In the genomic region with DNA sequence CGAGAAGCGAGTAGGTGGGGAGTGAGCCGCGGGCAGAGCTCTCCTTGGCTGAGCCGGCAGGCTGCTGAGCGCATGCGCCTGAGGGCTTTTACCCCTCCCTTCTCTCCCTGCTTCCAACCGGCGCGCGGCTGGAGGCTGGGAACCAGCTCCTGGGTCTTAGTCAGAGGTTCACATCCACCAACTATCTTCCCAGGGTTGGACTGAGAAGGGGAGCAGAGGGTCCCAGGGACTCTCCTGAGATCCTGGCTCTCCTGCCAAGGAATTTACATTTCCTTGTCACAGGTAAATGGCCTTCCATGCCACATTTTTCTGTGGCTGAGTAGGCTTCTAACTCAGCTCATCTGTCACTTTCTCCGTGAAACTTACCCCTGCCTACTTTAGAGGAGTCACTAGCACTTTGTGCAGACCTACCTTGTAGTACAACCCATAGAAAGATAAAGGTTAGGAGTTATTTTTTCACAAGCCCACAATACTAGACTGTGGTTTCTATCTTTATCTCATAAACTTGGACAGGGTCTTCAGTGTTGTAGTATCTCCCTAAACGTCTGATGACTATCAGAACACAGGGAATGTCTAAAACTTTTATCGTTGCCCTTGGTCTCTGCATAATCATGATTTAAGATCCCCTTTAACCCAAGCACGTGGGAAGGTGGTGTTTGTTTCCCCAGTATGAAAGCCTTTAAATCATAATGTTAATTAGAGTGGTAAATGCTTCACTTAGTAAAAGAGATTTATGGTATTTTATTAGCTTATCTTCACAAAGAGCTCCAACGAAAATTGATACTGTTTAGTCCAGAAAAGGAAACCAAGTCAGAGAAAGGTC, we compare ENCODE assay signal across 8 cellular contexts. TPM values are rescaled to one million over a fixed set of nuclear protein-coding genes. Genes with fewer than 3 reads are reported as not detected.
A peak's percentile ranks its signal among the peaks of the same experiment; 100 is the strongest.
DNase-seq lines count a peak whose midpoint lies in the region; ATAC-seq and TF ChIP-seq lines count a peak whose summit lies in the region.

No MANE protein-coding gene starts in this region.

- peak overlapping the region; percentile 93 to 98 (median 95) for H3K4me3 Mint-ChIP-seq in immature natural killer cell
- peak overlapping the region; percentile 91 to 94 for H3K4me3 Mint-ChIP-seq in stimulated activated naive CD8-positive, alpha-beta T cell treated with anti-CD3 and anti-CD28 coated beads, Interleukin-15, amount 100 ng/mL, for 72 hours

- H3K27ac Mint-ChIP-seq in immature natural killer cell: peak overlapping the region; percentile 90 to 97 (median 92)
- peak overlapping the region; percentile 79 for H3K27ac Mint-ChIP-seq in stimulated activated naive CD8-positive, alpha-beta T cell treated with anti-CD3 and anti-CD28 coated beads, Interleukin-15, amount 100 ng/mL, for 72 hours

- no peaks in the 10 kb centered on the region for H3K27me3 ChIP-seq in AG04450 (ENCODE audit: control insufficient read depth, insufficient read depth, low read length)
- no peaks in the 10 kb centered on the region for H3K27me3 ChIP-seq in adrenal gland

- DNase-seq in AG04450 (ENCODE audit: low read depth, low spot score) (peak; percentile 96), adrenal gland (peak in 1 of 7 donors; percentile 98), immature natural killer cell (no peak), midbrain (lab: John Stamatoyannopoulos, UW) (no peak)
- DNase-seq in stimulated activated naive CD8-positive, alpha-beta T cell treated with anti-CD3 and anti-CD28 coated beads, Interleukin-15, amount 100 ng/mL, for 72 hours: no peak

- intact Hi-C loops in adrenal gland (cut with DNase I): no loop called here

- POLR2A ChIA-PET in AG04450 (lab: Yijun Ruan, JAX): interaction anchor here (0.6 to 1.6 kb wide), 10 partner anchors 10 to 495 kb away, joined by 3 to 10 read pairs (median 4); no protein-coding TSS in a partner anchor

- peak overlapping the region; percentile 73 for H3K27ac ChIP-seq in AG04450 (ENCODE audit: low read depth, low read length)
- peak overlapping the region; percentile 96 to 98 (median 98) for H3K27ac ChIP-seq in adrenal gland

- H3K36me3 Mint-ChIP-seq in immature natural killer cell: no peaks in the 10 kb centered on the region

- WGBS in adrenal gland, 4 donors: 0 to 2% (median 1%) methylated on average over 6 to 16 of the region's 16 CpGs

- H3K4me1 ChIP-seq in adrenal gland (replicated peaks in 1 of 2): peaks cover 16 to 33% of the 10 kb centered on the region in 2 donors

- TF ChIP-seq CTCF in AG04450 (IDR thresholded peaks at IDR 0.05; ENCODE audit: low read depth, low read length): no peak
- no peak for TF ChIP-seq CTCF in adrenal gland (IDR thresholded peaks at IDR 0.05)

- H3K9me3 ChIP-seq in AG04450 (ENCODE audit: control insufficient read depth, insufficient read depth, low read length): no peaks in the 10 kb centered on the region
- H3K9me3 ChIP-seq in adrenal gland (replicated peaks in 1 of 3): no peaks in the 10 kb centered on the region

- H3K9me3 Mint-ChIP-seq in immature natural killer cell: no peaks in the 10 kb centered on the region
- H3K9me3 Mint-ChIP-seq in stimulated activated naive CD8-positive, alpha-beta T cell treated with anti-CD3 and anti-CD28 coated beads, Interleukin-15, amount 100 ng/mL, for 72 hours: no peaks in the 10 kb centered on the region

- ATAC-seq in GM18861 (IDR thresholded peaks at IDR 0.05; ENCODE audit: unreplicated experiment) (peak; percentile 0), HG03571 (IDR thresholded peaks at IDR 0.05; ENCODE audit: unreplicated experiment) (peak; percentile 1), HG03097 (IDR thresholded peaks at IDR 0.05; ENCODE audit: low FRiP score, unreplicated experiment) (no peak)
- ATAC-seq in stimulated activated naive CD8-positive, alpha-beta T cell treated with anti-CD3 and anti-CD28 coated beads, Interleukin-15, amount 100 ng/mL, for 72 hours: peak; percentile 3

- peak overlapping the region; percentile 78 for H3K4me3 ChIP-seq in AG04450 (ENCODE audit: low read depth, low read length)
- H3K4me3 ChIP-seq in adrenal gland: peak overlapping the region; percentile 6 to 87 (median 66)

- TF ChIP-seq POLR2A in adrenal gland (IDR thresholded peaks at IDR 0.05): no peak

- no peaks in the 10 kb centered on the region for H3K36me3 ChIP-seq in adrenal gland (replicated peaks in 1 of 2)

- H3K4me1 Mint-ChIP-seq in immature natural killer cell: peaks cover 28 to 40% of the 10 kb centered on the region in 2 donors
- peaks cover 56% of the 10 kb centered on the region for H3K4me1 Mint-ChIP-seq in stimulated activated naive CD8-positive, alpha-beta T cell treated with anti-CD3 and anti-CD28 coated beads, Interleukin-15, amount 100 ng/mL, for 72 hours

- CTCF ChIA-PET in AG04450 (lab: Charles Lee): interaction anchor here (0.6 to 1.0 kb wide), 6 partner anchors 98 to 699 kb away, joined by 3 to 5 read pairs (median 4); no protein-coding TSS in a partner anchor

- peaks cover 2 to 11% (median 3%) of the 10 kb centered on the region in 3 donors for H3K27me3 Mint-ChIP-seq in immature natural killer cell (ENCODE audit: low read depth in 3 of 3)
- H3K27me3 Mint-ChIP-seq in stimulated activated naive CD8-positive, alpha-beta T cell treated with anti-CD3 and anti-CD28 coated beads, Interleukin-15, amount 100 ng/mL, for 72 hours: no peaks in the 10 kb centered on the region

RNA-seq across cellular contexts. Expression of a gene that starts 0.6 kb away (rescaled TPM):
- polyA plus RNA-seq in AG04450 (2011; rRNA removed) (35.5 and 44.6 TPM in 2 replicates), adrenal gland (10 to 100 TPM in 2 of 3 donors, 1 to 10 TPM in 1; 6.4 to 27.5 (median 16.8) TPM), immature natural killer cell (10 to 100 TPM; 20.5 to 49.2 (median 25.8) TPM)
- 38.5 and 61.8 TPM in 2 replicates for polyA minus RNA-seq in AG04450 (2011; rRNA and poly(A)+ RNA removed)
- total RNA-seq in adrenal gland: 100 to 1,000 TPM in 2 of 8 donors, 10 to 100 TPM in 6; 47.5 to 108 (median 75.5) TPM
